In the genomic region with DNA sequence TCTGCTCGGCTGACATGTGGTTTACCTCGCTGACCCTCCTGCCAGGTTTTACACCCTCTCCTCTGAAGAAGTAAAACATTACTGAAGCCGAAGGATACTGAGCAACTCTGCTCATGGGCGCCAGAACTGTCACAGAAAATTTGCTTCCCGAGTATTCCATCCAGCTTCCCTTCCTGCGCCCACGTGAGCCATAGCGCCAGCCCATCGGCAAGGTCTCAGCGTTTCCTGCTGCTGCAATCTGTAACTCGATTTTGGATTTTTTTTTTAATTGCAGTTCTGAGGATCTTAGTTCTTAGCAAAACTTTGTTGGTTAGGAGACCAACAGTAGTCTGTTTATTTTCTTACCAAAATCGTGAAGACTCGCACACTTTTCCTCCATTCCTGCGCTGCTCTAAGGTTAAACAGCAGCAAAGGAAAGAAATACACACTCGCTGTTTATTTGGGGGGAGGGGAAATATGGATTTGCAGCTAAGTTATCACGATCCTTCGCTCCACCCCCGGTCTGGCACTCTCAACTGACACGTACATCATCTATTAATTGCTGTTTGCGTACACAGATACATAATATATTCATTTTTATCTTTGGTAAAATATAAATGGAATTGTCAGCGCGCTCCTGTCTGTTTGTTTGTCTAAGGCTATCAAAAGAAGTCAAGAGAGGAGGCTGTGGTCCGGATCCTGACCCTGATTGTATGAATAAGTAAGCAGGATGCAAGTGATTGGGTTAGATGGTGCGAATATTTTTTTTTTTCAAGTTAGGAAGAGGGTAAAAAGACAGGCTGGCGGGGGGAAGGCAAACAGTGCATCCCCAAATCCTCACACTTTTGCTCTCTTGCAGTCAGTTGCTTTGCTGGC, we compare ENCODE assay signal across 8 cellular contexts. TPM values are rescaled to one million over a fixed set of nuclear protein-coding genes. Genes with fewer than 3 reads are reported as not detected.
DNase-seq lines count a peak whose midpoint lies in the region; ATAC-seq lines count a peak whose summit lies in the region.

Gene TLL1 (plus strand): TSS at position 795 of the 855 bp plus-strand sequence. CDS start 668 bp downstream, outside the sequence.

- no peak for ATAC-seq in GM21367 (IDR thresholded peaks at IDR 0.05; ENCODE audit: unreplicated experiment)
- ATAC-seq in GM21737 (IDR thresholded peaks at IDR 0.05; ENCODE audit: unreplicated experiment) = no peak

- peak within 1 kb of the TSS; percentile 45 for H3K4me3 ChIP-seq in mesodermal cell (ENCODE audit: extremely low read depth, insufficient read depth, low read length, poor library complexity, severe bottlenecking)

- H3K36me3 Mint-ChIP-seq in activated naive CD4-positive, alpha-beta T cell treated with anti-CD3 and anti-CD28 coated beads, Interleukin-2, amount 10 ng/mL, durations not matched to agents 7 days and 5 days = no peaks in the 10 kb centered on the region

- H3K4me1 ChIP-seq in mesodermal cell (ENCODE audit: control insufficient read depth, insufficient read depth, low read length, poor library complexity, severe bottlenecking) = peaks cover 8% of the 10 kb centered on the region

- DNase-seq in Ammon's horn (ENCODE audit: low spot score) = peak; percentile 47
- DNase-seq in M059J (ENCODE audit: low read depth) = peak; percentile 64
- DNase-seq in dermis blood vessel endothelial cell = peak; percentile 47
- no peak for DNase-seq in activated naive CD4-positive, alpha-beta T cell treated with anti-CD3 and anti-CD28 coated beads, Interleukin-2, amount 10 ng/mL, durations not matched to agents 7 days and 5 days
- no peak for DNase-seq in effector CD8-positive, alpha-beta T cell (lab: John Stamatoyannopoulos, UW)

- peaks cover 10% of the 10 kb centered on the region for H3K4me1 Mint-ChIP-seq in activated naive CD4-positive, alpha-beta T cell treated with anti-CD3 and anti-CD28 coated beads, Interleukin-2, amount 10 ng/mL, durations not matched to agents 7 days and 5 days

- no peaks in the 10 kb centered on the region for H3K9me3 Mint-ChIP-seq in activated naive CD4-positive, alpha-beta T cell treated with anti-CD3 and anti-CD28 coated beads, Interleukin-2, amount 10 ng/mL, durations not matched to agents 7 days and 5 days

- no peak within 1 kb of the TSS for H3K27ac Mint-ChIP-seq in activated naive CD4-positive, alpha-beta T cell treated with anti-CD3 and anti-CD28 coated beads, Interleukin-2, amount 10 ng/mL, durations not matched to agents 7 days and 5 days

- H3K27me3 Mint-ChIP-seq in activated naive CD4-positive, alpha-beta T cell treated with anti-CD3 and anti-CD28 coated beads, Interleukin-2, amount 10 ng/mL, durations not matched to agents 7 days and 5 days = peaks cover 48% of the 10 kb centered on the region

- H3K4me3 Mint-ChIP-seq in activated naive CD4-positive, alpha-beta T cell treated with anti-CD3 and anti-CD28 coated beads, Interleukin-2, amount 10 ng/mL, durations not matched to agents 7 days and 5 days = no peak within 1 kb of the TSS

- CTCF ChIA-PET in activated naive CD4-positive, alpha-beta T cell treated with anti-CD3 and anti-CD28 coated beads, Interleukin-2, amount 10 ng/mL, durations not matched to agents 7 days and 5 days (lab: Charles Lee) = no interaction called here

- no peaks in the 10 kb centered on the region for H3K9me3 ChIP-seq in mesodermal cell (ENCODE audit: control insufficient read depth, low read length)

- 2 to 4% methylated on average over 11 to 12 of the region's 25 CpGs for WGBS in mesodermal cell (ENCODE audit: insufficient coverage in 2 of 2), 2 experiments

- no peak within 1 kb of the TSS for H3K27ac ChIP-seq in mesodermal cell (ENCODE audit: low read depth, low read length, severe bottlenecking)

- no peaks in the 10 kb centered on the region for H3K36me3 ChIP-seq in mesodermal cell (ENCODE audit: control insufficient read depth, insufficient read depth, low read length)

RNA-seq across cellular contexts. Expression of gene TLL1, which starts in this region (rescaled TPM):
- total RNA-seq in M059J (2014; rRNA removed; shearing (Covaris generic)) = 4.2 and 6.8 TPM in 2 replicates
- total RNA-seq in dermis blood vessel endothelial cell = 32.7 and 41.0 TPM in 2 replicates
- 1.1 TPM for polyA plus RNA-seq in mesodermal cell (2013, experiment 1 of 2)
- polyA plus RNA-seq in mesodermal cell (2013, experiment 2 of 2) = 0.71 TPM

Comparison
In these comparisons a context has a peak if more than half of its experiments do, and no peak if none do; other contexts are left out.
1. DNase-seq: peak in Ammon's horn (single experiment), M059J (single experiment) and dermis blood vessel endothelial cell (single experiment); none in activated naive CD4-positive, alpha-beta T cell treated with anti-CD3 and anti-CD28 coated beads, Interleukin-2, amount 10 ng/mL, durations not matched to agents 7 days and 5 days (single experiment) and effector CD8-positive, alpha-beta T cell (single experiment).